ENCODE assay signal across 31 cellular contexts in the genomic region with DNA sequence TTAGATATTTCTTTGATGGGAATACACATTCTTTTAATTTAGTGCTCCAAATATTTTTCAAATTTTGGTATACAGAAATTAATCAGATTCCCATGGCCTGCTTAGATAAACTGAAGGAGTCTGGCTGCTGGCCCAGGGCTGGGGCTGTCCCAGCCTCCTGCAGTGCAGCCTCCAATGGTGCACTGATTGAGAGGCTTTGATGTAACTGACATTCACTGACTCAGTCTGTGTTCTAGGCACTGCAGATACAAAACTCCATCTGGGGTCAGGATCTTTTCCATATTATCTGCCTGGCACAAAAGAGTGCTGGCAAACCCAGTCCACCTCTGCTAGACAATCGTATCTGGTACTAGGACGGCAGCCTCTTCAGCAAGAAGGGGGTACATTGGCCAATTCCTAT.
A peak's percentile ranks its signal among the peaks of the same experiment; 100 is the strongest.
DNase-seq lines count a peak whose midpoint lies in the region; FAIRE-seq and TF ChIP-seq lines count a peak whose summit lies in the region.
"Had no signal": no experiment of that assay in that cellular context is flagged by ENCODE, and none has a peak within 500 bp of the region (broad histone marks: within the 10 kb centered on the region; RNA-seq: fewer than 3 reads in every experiment).

No MANE protein-coding gene starts in this region.

- no peak for TF ChIP-seq POLR2A in H54 (IDR thresholded peaks at IDR 0.05; ENCODE audit: low read depth, low read length)

- no peaks in the 10 kb centered on the region for H3K9me3 ChIP-seq in osteoblast (ENCODE audit: low read depth, low read length)
- H3K9me3 ChIP-seq: esophagus squamous epithelium, ovary, thoracic aorta had no signal

- H4K20me1 ChIP-seq in osteoblast (ENCODE audit: insufficient read depth, low read length), result no peaks in the 10 kb centered on the region

- no peak overlapping the region for H3K27ac ChIP-seq in osteoblast (ENCODE audit: low read depth, low read length)
- H3K27ac ChIP-seq: esophagus squamous epithelium, ovary, skin epidermis, thoracic aorta had no signal

- no peaks in the 10 kb centered on the region for H3K27me3 Mint-ChIP-seq in mesothelial cell of epicardium (ENCODE audit: low read depth)
- H3K27me3 Mint-ChIP-seq: activated CD8-positive, alpha-beta T cell treated with anti-CD3 and anti-CD28 coated beads for 36 hours; activated naive CD8-positive, alpha-beta T cell treated with anti-CD3 and anti-CD28 coated beads, Interleukin-2, amount 10 ng/mL, durations not matched to agents 7 days and 5 days; stimulated activated naive CD8-positive, alpha-beta T cell treated with anti-CD3 and anti-CD28 coated beads, Interleukin-15, Interleukin-2, amounts not matched to agents 100 ng/mL and 50 ng/mL, for 24 hours; T-cell had no signal

- no peak overlapping the region for H3K4me2 ChIP-seq in osteoblast (ENCODE audit: insufficient read depth, low read length)
- H3K4me2 ChIP-seq: GM23338 had no signal

- no peak for TF ChIP-seq CTCF in osteoblast (IDR thresholded peaks at IDR 0.05; ENCODE audit: extremely low read depth, low read depth, low read length)
- TF ChIP-seq CTCF in mesothelial cell of epicardium (IDR thresholded peaks at IDR 0.05; ENCODE audit: unreplicated experiment), result no peak

- DNase-seq in H54 (ENCODE audit: insufficient read length, low spot score) (no peak), SK-N-DZ (ENCODE audit: low spot score) (peak; percentile 10), cerebellum (ENCODE audit: low spot score) (peak; percentile 61), osteoblast (ENCODE audit: insufficient read length, low spot score, missing footprints) (peak; percentile 36), UCSD-AML1 (lab: John Stamatoyannopoulos, UW; ENCODE audit: unreplicated experiment) (no peak), mesothelial cell of epicardium (ENCODE audit: low spot score in 2 of 2, unreplicated experiment in 2 of 2) (no peak)
- DNase-seq in activated CD4-positive, CD25-positive, alpha-beta regulatory T cell (lab: John Stamatoyannopoulos, UW), result no peak
- DNase-seq: activated CD8-positive, alpha-beta T cell treated with anti-CD3 and anti-CD28 coated beads for 36 hours; activated effector memory CD4-positive, alpha-beta T cell treated with Interleukin-2 at 50 U/mL for 16 hours; activated naive CD8-positive, alpha-beta T cell treated with anti-CD3 and anti-CD28 coated beads, Interleukin-2, amount 10 ng/mL, durations not matched to agents 7 days and 5 days; activated T-cell treated with anti-CD3 and anti-CD28 coated beads for 4 hours; endodermal cell; esophagus squamous epithelium; islet precursor cell; Karpas-422; natural killer cell; NCI-H1048; NCI-H1694 treated with DMSO at 0.1 percent for 48 hours; NCI-H2171 treated with DMSO at 0.1 percent for 48 hours; NCI-H526; ovary; retina; SIG-M5; T-cell had no signal

- no peak overlapping the region for H2AFZ ChIP-seq in osteoblast (ENCODE audit: low read length)
- H2AFZ ChIP-seq: GM23338 had no signal

- peaks cover 8% of the 10 kb centered on the region for H3K4me1 Mint-ChIP-seq in mesothelial cell of epicardium
- H3K4me1 Mint-ChIP-seq: activated naive CD8-positive, alpha-beta T cell treated with anti-CD3 and anti-CD28 coated beads, Interleukin-2, amount 10 ng/mL, durations not matched to agents 7 days and 5 days; natural killer cell; T-cell had no signal

- H3K36me3 Mint-ChIP-seq in mesothelial cell of epicardium, result no peaks in the 10 kb centered on the region
- H3K36me3 Mint-ChIP-seq: activated naive CD8-positive, alpha-beta T cell treated with anti-CD3 and anti-CD28 coated beads, Interleukin-2, amount 10 ng/mL, durations not matched to agents 7 days and 5 days; natural killer cell; T-cell had no signal

- no peak overlapping the region for H3K4me3 Mint-ChIP-seq in mesothelial cell of epicardium
- H3K4me3 Mint-ChIP-seq: activated CD8-positive, alpha-beta T cell treated with anti-CD3 and anti-CD28 coated beads for 36 hours; activated naive CD8-positive, alpha-beta T cell treated with anti-CD3 and anti-CD28 coated beads, Interleukin-2, amount 10 ng/mL, durations not matched to agents 7 days and 5 days; endodermal cell; GM23338; natural killer cell; stimulated activated naive CD8-positive, alpha-beta T cell treated with anti-CD3 and anti-CD28 coated beads, Interleukin-15, Interleukin-2, amounts not matched to agents 100 ng/mL and 50 ng/mL, for 24 hours; T-cell had no signal

- no peaks in the 10 kb centered on the region for H3K9me3 Mint-ChIP-seq in mesothelial cell of epicardium
- H3K9me3 Mint-ChIP-seq: activated CD8-positive, alpha-beta T cell treated with anti-CD3 and anti-CD28 coated beads for 36 hours; endodermal cell; GM23338; T-cell had no signal

- no peak overlapping the region for H3K27ac Mint-ChIP-seq in mesothelial cell of epicardium
- H3K27ac Mint-ChIP-seq: activated CD8-positive, alpha-beta T cell treated with anti-CD3 and anti-CD28 coated beads for 36 hours; activated naive CD8-positive, alpha-beta T cell treated with anti-CD3 and anti-CD28 coated beads, Interleukin-2, amount 10 ng/mL, durations not matched to agents 7 days and 5 days; endodermal cell; GM23338; natural killer cell; stimulated activated naive CD8-positive, alpha-beta T cell treated with anti-CD3 and anti-CD28 coated beads, Interleukin-15, Interleukin-2, amounts not matched to agents 100 ng/mL and 50 ng/mL, for 24 hours; T-cell had no signal

- H3K4me3 ChIP-seq in osteoblast (ENCODE audit: insufficient read depth, low read length), result no peak overlapping the region
- H3K4me3 ChIP-seq: esophagus squamous epithelium, GM23338, ovary, skin epidermis, thoracic aorta had no signal

- no peaks in the 10 kb centered on the region for H3K4me1 ChIP-seq in osteoblast (ENCODE audit: insufficient read depth, low read length)
- H3K4me1 ChIP-seq: esophagus squamous epithelium had no signal

- no peaks in the 10 kb centered on the region for H3K79me2 ChIP-seq in osteoblast (ENCODE audit: insufficient read depth, low read length)

- H3K27me3 ChIP-seq in osteoblast (ENCODE audit: insufficient read depth, low read length), result no peaks in the 10 kb centered on the region
- H3K27me3 ChIP-seq: esophagus squamous epithelium, ovary had no signal

- FAIRE-seq in H54 (lab: Jason Lieb, UNC), result peak; percentile 15
- FAIRE-seq: bronchial epithelial cell, D721Med, urothelium cell line had no signal

- no peaks in the 10 kb centered on the region for H3K36me3 ChIP-seq in osteoblast (ENCODE audit: insufficient read depth, low read length)
- H3K36me3 ChIP-seq: esophagus squamous epithelium, ovary, thoracic aorta had no signal

Comparison
In these comparisons a context has a peak if more than half of its experiments do, and no peak if none do; other contexts are left out.
1. DNase-seq: peak in SK-N-DZ (single experiment), cerebellum (single experiment) and osteoblast (single experiment); none in H54 (single experiment), UCSD-AML1 (single experiment), mesothelial cell of epicardium (0 of 2) and activated CD4-positive, CD25-positive, alpha-beta regulatory T cell (0 of 4).